ENCODE assay signal across 11 cellular contexts in the genomic region with DNA sequence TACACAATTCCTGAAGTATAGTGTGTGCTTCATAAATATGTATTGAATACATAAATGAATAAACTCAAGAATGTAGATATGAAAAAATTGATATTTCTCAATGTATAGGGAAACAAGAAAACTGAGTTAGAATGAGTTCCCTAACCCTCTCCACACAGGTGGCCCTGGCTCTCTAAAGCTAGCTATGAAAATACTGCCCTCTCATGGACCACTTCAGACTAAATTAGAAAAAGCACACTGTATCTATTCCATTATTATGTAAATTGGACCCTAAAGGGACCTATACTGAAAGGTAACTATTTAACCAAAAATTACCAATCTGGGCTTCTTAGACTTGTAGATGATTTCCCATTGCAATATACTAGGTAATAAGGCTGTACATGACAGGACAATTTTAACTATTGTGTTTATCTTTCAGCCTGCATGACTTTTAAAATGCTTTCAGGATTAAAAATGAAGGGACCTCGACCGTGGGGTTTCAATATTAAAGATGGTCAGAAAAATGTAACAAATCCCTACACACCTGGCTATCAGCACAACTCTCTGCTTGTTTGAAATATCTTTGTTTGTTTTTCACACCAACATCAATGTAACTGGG.
DNase-seq lines count a peak whose midpoint lies in the region; ATAC-seq and TF ChIP-seq lines count a peak whose summit lies in the region.
"Had no signal": no experiment of that assay in that cellular context is flagged by ENCODE, and none has a peak within 500 bp of the region (broad histone marks: within the 10 kb centered on the region; RNA-seq: fewer than 3 reads in every experiment).

No MANE protein-coding gene starts in this region.

- TF ChIP-seq POLR2A in heart left ventricle (IDR thresholded peaks at IDR 0.05), result no peak

- no peaks in the 10 kb centered on the region for H3K4me1 ChIP-seq in heart left ventricle
- H3K4me1 ChIP-seq: transverse colon had no signal

- H3K4me3 ChIP-seq in heart left ventricle, result no peak overlapping the region
- H3K4me3 ChIP-seq: transverse colon had no signal

- H3K9me3 ChIP-seq in heart left ventricle, result no peaks in the 10 kb centered on the region
- H3K9me3 ChIP-seq: transverse colon had no signal

- H3K36me3 ChIP-seq in heart left ventricle, result no peaks in the 10 kb centered on the region
- H3K36me3 ChIP-seq: transverse colon had no signal

- no peak overlapping the region for H3K27ac ChIP-seq in heart left ventricle
- H3K27ac ChIP-seq: transverse colon had no signal

- intact Hi-C loops in heart left ventricle (cut with DNase I), result loop anchor here in 1 of 10 donors (5.0 kb wide), 1 partner anchor 553 kb away; no protein-coding TSS in a partner anchor

- H3K27ac Mint-ChIP-seq in chondrocyte (ENCODE audit: unreplicated experiment), result no peak overlapping the region
- H3K27ac Mint-ChIP-seq: naive B cell had no signal

- no peak for ATAC-seq in heart left ventricle

- H3K4me1 Mint-ChIP-seq in chondrocyte (ENCODE audit: low read depth), result no peaks in the 10 kb centered on the region
- H3K4me1 Mint-ChIP-seq: naive B cell had no signal

- no peaks in the 10 kb centered on the region for H3K36me3 Mint-ChIP-seq in chondrocyte (ENCODE audit: low read depth)
- H3K36me3 Mint-ChIP-seq: naive B cell had no signal

- TF ChIP-seq CTCF in chondrocyte (IDR thresholded peaks at IDR 0.05) (peak; percentile 75), heart left ventricle (IDR thresholded peaks at IDR 0.05) (peak in 4 of 12 donors; percentile 10 to 26 (median 18))

- H3K9me3 Mint-ChIP-seq in chondrocyte (ENCODE audit: low read depth), result no peaks in the 10 kb centered on the region
- H3K9me3 Mint-ChIP-seq: naive B cell had no signal

- DNase-seq in NCI-H1417 (lab: John Stamatoyannopoulos, UW) (peak in 2 of 3 experiments; percentile 19 to 31), NCI-H1417 treated with DMSO at 0.1 percent for 48 hours (lab: John Stamatoyannopoulos, UW) (no peak), NCI-H345 treated with DMSO at 0.1 percent for 48 hours (lab: John Stamatoyannopoulos, UW; ENCODE audit: unreplicated experiment) (peak; percentile 17), chondrocyte (ENCODE audit: low spot score) (no peak), pons (ENCODE audit: low spot score) (peak; percentile 19), heart left ventricle (no peak), anterior cingulate cortex (lab: John Stamatoyannopoulos, UW) (no peak)
- DNase-seq in activated CD4-positive, alpha-beta T cell treated with anti-CD3 and anti-CD28 coated beads for 48 hours, result no peak
- DNase-seq: activated CD8-positive, alpha-beta memory T cell treated with anti-CD3 and anti-CD28 coated beads for 24 hours; naive B cell; transverse colon had no signal

- peaks cover 4% of the 10 kb centered on the region for H3K27me3 Mint-ChIP-seq in chondrocyte (ENCODE audit: low read depth)
- H3K27me3 Mint-ChIP-seq: naive B cell had no signal

- 83 to 93% (median 90%) methylated on average over 2 of the region's 2 CpGs for WGBS in heart left ventricle, 4 donors

- no peak overlapping the region for H3K4me3 Mint-ChIP-seq in chondrocyte (ENCODE audit: unreplicated experiment)
- H3K4me3 Mint-ChIP-seq: naive B cell had no signal

- H3K27me3 ChIP-seq in heart left ventricle, result no peaks in the 10 kb centered on the region
- H3K27me3 ChIP-seq: transverse colon had no signal

Comparison
In these comparisons a context has a peak if more than half of its experiments do, and no peak if none do; other contexts are left out.
1. DNase-seq: peak in NCI-H1417 (2 of 3), NCI-H345 treated with DMSO at 0.1 percent for 48 hours (single experiment) and pons (single experiment); none in NCI-H1417 treated with DMSO at 0.1 percent for 48 hours (single experiment), chondrocyte (single experiment), heart left ventricle (0 of 5), activated CD4-positive, alpha-beta T cell treated with anti-CD3 and anti-CD28 coated beads for 48 hours (single experiment) and anterior cingulate cortex (0 of 58).